In the genomic region with DNA sequence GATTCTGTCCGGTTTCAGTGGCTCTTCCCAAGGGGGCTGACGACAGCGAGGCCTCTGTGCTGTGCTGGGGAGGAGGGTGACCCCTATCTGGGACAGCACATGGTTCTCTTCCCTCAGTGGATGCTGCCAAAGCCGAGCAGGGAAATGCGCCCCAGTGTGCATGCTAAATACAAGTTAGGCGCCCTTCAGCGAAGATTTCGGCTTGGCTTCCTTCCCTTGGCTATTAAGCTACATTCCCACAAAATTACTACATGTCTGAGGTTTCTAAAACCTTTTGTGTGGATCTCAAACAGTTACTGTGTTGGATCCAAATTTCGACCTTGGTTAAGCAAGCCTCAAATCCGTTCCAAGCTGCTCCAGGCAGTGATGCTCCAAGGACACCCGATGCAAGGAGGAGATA, we compare ENCODE assay signal across 25 cellular contexts.
DNase-seq lines count a peak whose midpoint lies in the region; FAIRE-seq and TF ChIP-seq lines count a peak whose summit lies in the region.
"Had no signal": no experiment of that assay in that cellular context is flagged by ENCODE, and none has a peak within 500 bp of the region (broad histone marks: within the 10 kb centered on the region; RNA-seq: fewer than 3 reads in every experiment).

No MANE protein-coding gene starts in this region.

- H2AFZ ChIP-seq in SK-N-SH (ENCODE audit: low read depth), result no peak overlapping the region

- H3K79me2 ChIP-seq in SK-N-SH (ENCODE audit: insufficient read depth), result no peaks in the 10 kb centered on the region

- no peak overlapping the region for H3K4me3 ChIP-seq in SK-N-SH (ENCODE audit: low read depth in 2 of 2, low read length in 1 of 2)
- H3K4me3 ChIP-seq: lung, prostate gland, vagina had no signal

- TF ChIP-seq POLR2A in H54 (IDR thresholded peaks at IDR 0.05; ENCODE audit: low read depth, low read length), result no peak

- TF ChIP-seq CTCF in SK-N-SH (IDR thresholded peaks at IDR 0.05), result no peak
- TF ChIP-seq CTCF in nephron progenitor cell (IDR thresholded peaks at IDR 0.05), result no peak

- H3K9ac ChIP-seq in SK-N-SH, result no peak overlapping the region

- H3K27ac Mint-ChIP-seq in nephron progenitor cell, result no peak overlapping the region
- no peak overlapping the region for H3K27ac Mint-ChIP-seq in T-helper 2 cell treated with Interferon-gamma antibody and Interleukin-4, amounts not matched to agents 5 μg/mL and 100 μg/mL, for 36 hours
- H3K27ac Mint-ChIP-seq: activated CD4-positive, alpha-beta memory T cell treated with anti-CD3 and anti-CD28 coated beads, Interleukin-2, amount 10 ng/mL, durations not matched to agents 7 days and 5 days; activated naive CD4-positive, alpha-beta T cell treated with anti-CD3 and anti-CD28 coated beads, Interleukin-2, amount 50 U/mL, for 24 hours; CD4-positive, alpha-beta memory T cell; immature natural killer cell; naive B cell; T-cell had no signal

- no peaks in the 10 kb centered on the region for H3K36me3 Mint-ChIP-seq in nephron progenitor cell (ENCODE audit: low read depth)
- no peaks in the 10 kb centered on the region for H3K36me3 Mint-ChIP-seq in T-helper 2 cell treated with Interferon-gamma antibody and Interleukin-4, amounts not matched to agents 5 μg/mL and 100 μg/mL, for 36 hours (ENCODE audit: low read depth)
- H3K36me3 Mint-ChIP-seq: activated naive CD4-positive, alpha-beta T cell treated with anti-CD3 and anti-CD28 coated beads, Interleukin-2, amount 50 U/mL, for 24 hours; CD4-positive, alpha-beta memory T cell; immature natural killer cell; naive B cell; T-cell had no signal

- H3K27ac ChIP-seq in SK-N-SH (ENCODE audit: low read depth in 2 of 2, low read length in 1 of 2), result no peak overlapping the region
- H3K27ac ChIP-seq: prostate gland, vagina, VCaP had no signal

- no peaks in the 10 kb centered on the region for H3K9me3 ChIP-seq in SK-N-SH
- H3K9me3 ChIP-seq: prostate gland, vagina had no signal

- H3F3A ChIP-seq in SK-N-SH (replicated peaks; ENCODE audit: insufficient read depth), result no peaks in the 10 kb centered on the region

- no peaks in the 10 kb centered on the region for H3K9me3 Mint-ChIP-seq in nephron progenitor cell
- H3K9me3 Mint-ChIP-seq in T-helper 2 cell treated with Interferon-gamma antibody and Interleukin-4, amounts not matched to agents 5 μg/mL and 100 μg/mL, for 36 hours, result peaks cover 3% of the 10 kb centered on the region
- H3K9me3 Mint-ChIP-seq: activated CD4-positive, alpha-beta memory T cell treated with anti-CD3 and anti-CD28 coated beads, Interleukin-2, amount 10 ng/mL, durations not matched to agents 7 days and 5 days had no signal

- no peak overlapping the region for H3K4me2 ChIP-seq in SK-N-SH

- CTCF ChIA-PET in SK-N-SH (lab: Yijun Ruan, JAX), result no interaction called here

- TF ChIP-seq RAD21 in SK-N-SH (IDR thresholded peaks at IDR 0.05; ENCODE audit: low read length), result no peak

- H3K27me3 ChIP-seq in SK-N-SH (ENCODE audit: insufficient read depth), result no peaks in the 10 kb centered on the region
- H3K27me3 ChIP-seq: vagina had no signal

- H3K36me3 ChIP-seq in SK-N-SH (replicated peaks in 1 of 2; ENCODE audit: control insufficient read depth in 1 of 2, insufficient read depth in 2 of 2, low read length in 1 of 2), result no peaks in the 10 kb centered on the region
- H3K36me3 ChIP-seq: prostate gland, vagina had no signal

- H3K4me1 ChIP-seq in SK-N-SH (ENCODE audit: control insufficient read depth in 1 of 2, insufficient read depth in 2 of 2, low read depth in 1 of 2, low read length in 1 of 2), result no peaks in the 10 kb centered on the region
- H3K4me1 ChIP-seq: prostate gland, vagina had no signal

- no peaks in the 10 kb centered on the region for H3K9me2 ChIP-seq in SK-N-SH

- peaks cover 14% of the 10 kb centered on the region for H3K4me1 Mint-ChIP-seq in nephron progenitor cell
- no peaks in the 10 kb centered on the region for H3K4me1 Mint-ChIP-seq in T-helper 2 cell treated with Interferon-gamma antibody and Interleukin-4, amounts not matched to agents 5 μg/mL and 100 μg/mL, for 36 hours (ENCODE audit: low read depth)
- H3K4me1 Mint-ChIP-seq: activated CD4-positive, alpha-beta memory T cell treated with anti-CD3 and anti-CD28 coated beads, Interleukin-2, amount 10 ng/mL, durations not matched to agents 7 days and 5 days; activated naive CD4-positive, alpha-beta T cell treated with anti-CD3 and anti-CD28 coated beads, Interleukin-2, amount 50 U/mL, for 24 hours; CD4-positive, alpha-beta memory T cell; immature natural killer cell; naive B cell; T-cell had no signal

- H3K27me3 Mint-ChIP-seq in nephron progenitor cell (ENCODE audit: low read depth, poor library complexity), result no peaks in the 10 kb centered on the region
- no peaks in the 10 kb centered on the region for H3K27me3 Mint-ChIP-seq in T-helper 2 cell treated with Interferon-gamma antibody and Interleukin-4, amounts not matched to agents 5 μg/mL and 100 μg/mL, for 36 hours (ENCODE audit: low read depth)
- H3K27me3 Mint-ChIP-seq: activated CD4-positive, alpha-beta memory T cell treated with anti-CD3 and anti-CD28 coated beads, Interleukin-2, amount 10 ng/mL, durations not matched to agents 7 days and 5 days; activated naive CD4-positive, alpha-beta T cell treated with anti-CD3 and anti-CD28 coated beads, Interleukin-2, amount 50 U/mL, for 24 hours; CD4-positive, alpha-beta memory T cell; naive B cell; T-cell had no signal

- H4K20me1 ChIP-seq in SK-N-SH (ENCODE audit: insufficient read depth), result no peaks in the 10 kb centered on the region

- DNase-seq in NCI-H446 treated with DMSO at 0.1 percent for 48 hours (lab: John Stamatoyannopoulos, UW) (peak; percentile 79), fibroblast of gingiva (ENCODE audit: low read depth) (peak; percentile 1), hippocampal formation (lab: John Stamatoyannopoulos, UW) (peak; percentile 29 to 59), putamen (ENCODE audit: low spot score) (peak; percentile 76), SK-N-SH (no peak), nephron progenitor cell (no peak), H54 (ENCODE audit: insufficient read length, low spot score) (no peak)
- DNase-seq in T-helper 2 cell treated with Interferon-gamma antibody and Interleukin-4, amounts not matched to agents 5 μg/mL and 100 μg/mL, for 36 hours (ENCODE audit: low spot score), result no peak
- DNase-seq: activated CD4-positive, alpha-beta memory T cell treated with anti-CD3 and anti-CD28 coated beads, Interleukin-2, amount 10 ng/mL, durations not matched to agents 7 days and 5 days; CD4-positive, alpha-beta memory T cell; DMS79 treated with DMSO at 0.1 percent for 48 hours; glutamatergic neuron; immature natural killer cell; naive B cell; NCI-H1436; NCI-H69; stimulated activated CD4-positive, alpha-beta T cell treated with anti-CD3 and anti-CD28 coated beads, Interleukin-12 subunit alpha, Interleukin-12 subunit beta, amount 100 ng/mL, for 4 hours; stimulated activated CD8-positive, alpha-beta memory T cell treated with anti-CD3 and anti-CD28 coated beads, Interleukin-4, amount 100 ng/mL, for 48 hours; T-cell had no signal

- POLR2A ChIA-PET in SK-N-SH (lab: Yijun Ruan, JAX), result no interaction called here

- H3K4me3 Mint-ChIP-seq in nephron progenitor cell, result no peak overlapping the region
- H3K4me3 Mint-ChIP-seq in T-helper 2 cell treated with Interferon-gamma antibody and Interleukin-4, amounts not matched to agents 5 μg/mL and 100 μg/mL, for 36 hours, result no peak overlapping the region
- H3K4me3 Mint-ChIP-seq: activated CD4-positive, alpha-beta memory T cell treated with anti-CD3 and anti-CD28 coated beads, Interleukin-2, amount 10 ng/mL, durations not matched to agents 7 days and 5 days; activated naive CD4-positive, alpha-beta T cell treated with anti-CD3 and anti-CD28 coated beads, Interleukin-2, amount 50 U/mL, for 24 hours; CD4-positive, alpha-beta memory T cell; immature natural killer cell; naive B cell; T-cell had no signal

- no peak for TF ChIP-seq EP300 in SK-N-SH (IDR thresholded peaks at IDR 0.05; ENCODE audit: borderline replicate concordance in 1 of 2, low read depth in 1 of 2, low read length in 1 of 2)

- no peak for FAIRE-seq in H54 (lab: Jason Lieb, UNC)
- FAIRE-seq: bronchial epithelial cell had no signal

- 28% methylated on average over 11 of the region's 11 CpGs for WGBS in SK-N-SH (ENCODE audit: low lambda C conversion rate)

TF ChIP-seq in SK-N-SH, 30 proteins besides CTCF, POLR2A, EP300 and RAD21 (continues in another document):
- no peak for TF ChIP-seq NFIC (IDR thresholded peaks at IDR 0.05; ENCODE audit: borderline replicate concordance)
- TF ChIP-seq FOXJ3 (CRISPR knock-in tag; IDR thresholded peaks at IDR 0.05), result no peak
- TF ChIP-seq, protein P1, sequence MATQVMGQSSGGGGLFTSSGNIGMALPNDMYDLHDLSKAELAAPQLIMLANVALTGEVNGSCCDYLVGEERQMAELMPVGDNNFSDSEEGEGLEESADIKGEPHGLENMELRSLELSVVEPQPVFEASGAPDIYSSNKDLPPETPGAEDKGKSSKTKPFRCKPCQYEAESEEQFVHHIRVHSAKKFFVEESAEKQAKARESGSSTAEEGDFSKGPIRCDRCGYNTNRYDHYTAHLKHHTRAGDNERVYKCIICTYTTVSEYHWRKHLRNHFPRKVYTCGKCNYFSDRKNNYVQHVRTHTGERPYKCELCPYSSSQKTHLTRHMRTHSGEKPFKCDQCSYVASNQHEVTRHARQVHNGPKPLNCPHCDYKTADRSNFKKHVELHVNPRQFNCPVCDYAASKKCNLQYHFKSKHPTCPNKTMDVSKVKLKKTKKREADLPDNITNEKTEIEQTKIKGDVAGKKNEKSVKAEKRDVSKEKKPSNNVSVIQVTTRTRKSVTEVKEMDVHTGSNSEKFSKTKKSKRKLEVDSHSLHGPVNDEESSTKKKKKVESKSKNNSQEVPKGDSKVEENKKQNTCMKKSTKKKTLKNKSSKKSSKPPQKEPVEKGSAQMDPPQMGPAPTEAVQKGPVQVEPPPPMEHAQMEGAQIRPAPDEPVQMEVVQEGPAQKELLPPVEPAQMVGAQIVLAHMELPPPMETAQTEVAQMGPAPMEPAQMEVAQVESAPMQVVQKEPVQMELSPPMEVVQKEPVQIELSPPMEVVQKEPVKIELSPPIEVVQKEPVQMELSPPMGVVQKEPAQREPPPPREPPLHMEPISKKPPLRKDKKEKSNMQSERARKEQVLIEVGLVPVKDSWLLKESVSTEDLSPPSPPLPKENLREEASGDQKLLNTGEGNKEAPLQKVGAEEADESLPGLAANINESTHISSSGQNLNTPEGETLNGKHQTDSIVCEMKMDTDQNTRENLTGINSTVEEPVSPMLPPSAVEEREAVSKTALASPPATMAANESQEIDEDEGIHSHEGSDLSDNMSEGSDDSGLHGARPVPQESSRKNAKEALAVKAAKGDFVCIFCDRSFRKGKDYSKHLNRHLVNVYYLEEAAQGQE (IDR thresholded peaks at IDR 0.05; ENCODE audit: low read depth, low read length), result no peak
- TF ChIP-seq RCOR1 (IDR thresholded peaks at IDR 0.05; ENCODE audit: low read length), result no peak

Comparison
In these comparisons a context has a peak if more than half of its experiments do, and no peak if none do; other contexts are left out.
1. DNase-seq: peak in NCI-H446 treated with DMSO at 0.1 percent for 48 hours (single experiment), fibroblast of gingiva (single experiment), hippocampal formation (2 of 2) and putamen (single experiment); none in SK-N-SH (single experiment), nephron progenitor cell (single experiment), H54 (single experiment) and T-helper 2 cell treated with Interferon-gamma antibody and Interleukin-4, amounts not matched to agents 5 μg/mL and 100 μg/mL, for 36 hours (single experiment).